20 cellular contexts compared by ENCODE assay signal in the genomic region with DNA sequence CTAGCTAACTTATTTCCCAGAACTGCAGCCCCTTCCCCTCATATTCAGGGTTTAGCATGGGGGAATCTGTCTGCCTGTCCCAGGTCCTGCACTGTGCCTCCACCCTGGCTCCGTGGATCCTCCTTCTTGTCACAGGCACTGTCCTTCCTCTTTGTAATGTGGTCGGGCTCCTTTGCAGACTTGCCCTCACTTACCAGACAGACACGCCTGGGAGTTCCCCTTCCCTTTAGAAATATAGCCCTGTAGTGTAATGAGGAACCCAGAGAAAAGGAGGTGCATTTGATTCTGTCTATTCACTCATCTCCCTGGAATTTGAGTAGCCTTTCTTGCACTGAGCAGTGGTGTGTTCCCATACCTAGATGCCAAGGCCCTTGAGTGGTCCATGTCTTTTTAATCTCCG.
DNase-seq lines count a peak whose midpoint lies in the region; ATAC-seq, FAIRE-seq and TF ChIP-seq lines count a peak whose summit lies in the region.
"Had no signal": no experiment of that assay in that cellular context is flagged by ENCODE, and none has a peak within 500 bp of the region (broad histone marks: within the 10 kb centered on the region; RNA-seq: fewer than 3 reads in every experiment).

No MANE protein-coding gene starts in this region.

- H3K4me3 Mint-ChIP-seq in MCF 10A (ENCODE audit: unreplicated experiment) = no peak overlapping the region

- DNase-seq in mammary epithelial cell (peak; percentile 16), MCF 10A (ENCODE audit: unreplicated experiment) (no peak), SKM-1 (lab: John Stamatoyannopoulos, UW; ENCODE audit: unreplicated experiment) (peak; percentile 66), left lung (no peak), urothelium cell line (ENCODE audit: low spot score) (no peak), ureter (ENCODE audit: low spot score) (no peak), NCI-H510A treated with DMSO at 0.1 percent for 48 hours (lab: John Stamatoyannopoulos, UW) (no peak), brain microvascular endothelial cell (no peak)
- DNase-seq: 8988T; dermis blood vessel endothelial cell; Karpas-422; NCI-H1694 treated with DMSO at 0.1 percent for 48 hours; NCI-H446; stimulated activated CD4-positive, alpha-beta T cell treated with anti-CD3 and anti-CD28 coated beads, Interleukin-4, amount 100 ng/mL, for 1 hour; T1000 had no signal

- no peak overlapping the region for H3K9ac ChIP-seq in mammary epithelial cell (ENCODE audit: insufficient read depth, low read length)

- H3K27me3 Mint-ChIP-seq in MCF 10A (ENCODE audit: insufficient read depth, unreplicated experiment) = peaks cover 38% of the 10 kb centered on the region

- H3K36me3 ChIP-seq in mammary epithelial cell (ENCODE audit: insufficient read depth, low read length) (no peaks in the 10 kb centered on the region), left lung (no peaks in the 10 kb centered on the region), brain microvascular endothelial cell (replicated peaks) (no peaks in the 10 kb centered on the region)

- no peak overlapping the region for H2AFZ ChIP-seq in mammary epithelial cell (ENCODE audit: low read depth, low read length)

- dilution Hi-C loops in mammary epithelial cell (cut with HindIII; ENCODE audit: low sequenced_read_pairs) = no loop called here

- peak; percentile 48 for FAIRE-seq in urothelium cell line (lab: Jason Lieb, UNC)
- FAIRE-seq: bronchial epithelial cell, frontal cortex, G401.6, GM12892 had no signal

- H3K4me1 ChIP-seq in mammary epithelial cell (ENCODE audit: insufficient read depth, low read length) = no peaks in the 10 kb centered on the region
- H3K4me1 ChIP-seq in left lung = no peaks in the 10 kb centered on the region

- POLR2A ChIA-PET in MCF 10A (lab: Yijun Ruan, JAX) = no interaction called here

- BruUV-seq in mammary epithelial cell (replicated peaks; lab: Mats Ljungman, UMichigan) = no TSS peak
- BruUV-seq in MCF 10A (replicated peaks; lab: Mats Ljungman, UMichigan) = no TSS peak

- no peak overlapping the region for H3K4me2 ChIP-seq in mammary epithelial cell (ENCODE audit: insufficient read depth, low read depth, low read length)

- WGBS in mammary epithelial cell (ENCODE audit: low coverage, missing lambda C conversion rate) = 50% methylated on average over 4 of the region's 4 CpGs

- H3K9me3 Mint-ChIP-seq in MCF 10A (ENCODE audit: unreplicated experiment) = no peaks in the 10 kb centered on the region

- H4K20me1 ChIP-seq in mammary epithelial cell (ENCODE audit: insufficient read depth, low read length) = no peaks in the 10 kb centered on the region

- H3K27ac Mint-ChIP-seq in MCF 10A (ENCODE audit: low read depth, unreplicated experiment) = no peak overlapping the region

- H3K27ac ChIP-seq in mammary epithelial cell (ENCODE audit: insufficient read depth, low read depth, low read length) (no peak overlapping the region), left lung (no peak overlapping the region), brain microvascular endothelial cell (no peak overlapping the region)
- H3K27ac ChIP-seq: epithelial cell of prostate had no signal

- ATAC-seq in left lung = peak; percentile 71

- H3K36me3 Mint-ChIP-seq in MCF 10A (ENCODE audit: insufficient read depth, unreplicated experiment) = no peaks in the 10 kb centered on the region

- H3K9me3 ChIP-seq in mammary epithelial cell (replicated peaks; ENCODE audit: insufficient read depth, low read length) (no peaks in the 10 kb centered on the region), left lung (no peaks in the 10 kb centered on the region)

- intact Hi-C loops in mammary epithelial cell (cut with micrococcal nuclease) = no loop called here
- intact Hi-C loops in MCF 10A (cut with micrococcal nuclease) = no loop called here
- intact Hi-C loops in left lung (cut with DNase I) = no loop called here

- H3K4me3 ChIP-seq in mammary epithelial cell (replicated peaks in 1 of 3; ENCODE audit: insufficient read depth in 1 of 3, low read depth in 2 of 3, low read length in 3 of 3) = no peak overlapping the region
- H3K4me3 ChIP-seq in left lung = no peak overlapping the region
- H3K4me3 ChIP-seq in brain microvascular endothelial cell (ENCODE audit: low read depth, low read length) = no peak overlapping the region

- CTCF ChIA-PET in mammary epithelial cell (lab: Charles Lee; ENCODE audit: low non-redundant PET) (no interaction called here), MCF 10A (lab: Yijun Ruan, JAX) (interaction anchor here (0.6 to 1.0 kb wide), 4 partner anchors 171 to 302 kb away, joined by 3 read pairs; no protein-coding TSS in a partner anchor)

- H3K79me2 ChIP-seq in mammary epithelial cell (ENCODE audit: insufficient read depth, low read length) = no peaks in the 10 kb centered on the region

- H3K27me3 ChIP-seq in mammary epithelial cell (ENCODE audit: insufficient read depth, low read length) (peaks cover 4% of the 10 kb centered on the region), left lung (no peaks in the 10 kb centered on the region), brain microvascular endothelial cell (replicated peaks) (no peaks in the 10 kb centered on the region)

- no peaks in the 10 kb centered on the region for H3K4me1 Mint-ChIP-seq in MCF 10A (ENCODE audit: insufficient read depth, unreplicated experiment)

- no peak for TF ChIP-seq CTCF in mammary epithelial cell (conservative IDR thresholded peaks at IDR 0.05 in 1 of 2, IDR thresholded peaks at IDR 0.05 in 1 of 2; ENCODE audit: extremely low read depth in 1 of 2, insufficient read depth in 1 of 2, low read depth in 1 of 2, low read length in 2 of 2)
- no peak for TF ChIP-seq CTCF in MCF 10A (IDR thresholded peaks at IDR 0.05; ENCODE audit: unreplicated experiment)
- TF ChIP-seq CTCF in left lung (IDR thresholded peaks at IDR 0.05) = no peak
- TF ChIP-seq CTCF in brain microvascular endothelial cell (IDR thresholded peaks at IDR 0.05; ENCODE audit: low read depth, low read length, missing control alignments) = no peak

- in situ Hi-C loops in mammary epithelial cell (cut with MboI; ENCODE audit: low sequenced_read_pairs in 2 of 2) (no loop called here), brain microvascular endothelial cell (cut with HindIII; ENCODE audit: low pct_ligation_motif_present, low sequenced_read_pairs) (no loop called here)

Comparison
In these comparisons a context has a peak if more than half of its experiments do, and no peak if none do; other contexts are left out.
1. DNase-seq: peak in mammary epithelial cell (single experiment) and SKM-1 (single experiment); none in MCF 10A (single experiment), left lung (0 of 2), urothelium cell line (single experiment), ureter (single experiment), NCI-H510A treated with DMSO at 0.1 percent for 48 hours (single experiment) and brain microvascular endothelial cell (single experiment).